In the genomic region with DNA sequence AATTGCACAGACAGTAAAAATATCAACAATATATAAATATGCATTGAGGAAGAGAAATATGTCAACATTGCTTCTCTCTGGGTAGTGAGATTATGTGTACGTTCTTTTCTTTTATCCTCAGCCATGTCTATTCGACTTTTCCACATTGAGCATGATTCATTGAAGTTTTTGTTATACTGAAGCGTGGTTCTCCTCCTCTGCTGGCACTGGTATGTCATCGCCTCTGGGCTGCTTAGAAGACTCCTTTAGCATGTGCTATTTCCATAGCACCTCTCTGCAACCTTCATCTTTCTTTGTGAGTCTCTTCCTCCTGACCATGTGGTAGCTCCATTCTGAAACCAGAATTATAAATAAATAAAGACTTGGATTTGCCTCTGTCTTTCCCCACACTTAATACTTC, we compare ENCODE assay signal across 21 cellular contexts.
DNase-seq lines count a peak whose midpoint lies in the region; ATAC-seq lines count a peak whose summit lies in the region.
"Had no signal": no experiment of that assay in that cellular context is flagged by ENCODE, and none has a peak within 500 bp of the region (broad histone marks: within the 10 kb centered on the region; RNA-seq: fewer than 3 reads in every experiment).

No MANE protein-coding gene starts in this region.

- H2BK120ac ChIP-seq in mesenchymal stem cell (ENCODE audit: low read depth, low read length) = no peak overlapping the region

- no peaks in the 10 kb centered on the region for H3K27me3 Mint-ChIP-seq in activated T-helper 17 cell treated with anti-CD3 and anti-CD28 coated beads, Interleukin-2, amount 50 U/mL, for 72 hours
- H3K27me3 Mint-ChIP-seq: central memory CD8-positive, alpha-beta T cell; naive thymus-derived CD8-positive, alpha-beta T cell had no signal

- ATAC-seq in activated T-helper 17 cell treated with anti-CD3 and anti-CD28 coated beads, Interleukin-2, amount 50 U/mL, for 72 hours (replicated peaks) = peak; percentile 23
- no peak for ATAC-seq in HG02981 (IDR thresholded peaks at IDR 0.05; ENCODE audit: unreplicated experiment)
- ATAC-seq: activated CD4-positive, CD25-positive, alpha-beta regulatory T cell treated with anti-CD3 and anti-CD28 coated beads, Interleukin-2, amount 50 U/mL, for 24 hours; heart left ventricle; left colon; naive thymus-derived CD8-positive, alpha-beta T cell; pancreas; right cardiac atrium had no signal

- H3K14ac ChIP-seq in mesenchymal stem cell (ENCODE audit: low read length in 2 of 2) = no peak overlapping the region

- no peaks in the 10 kb centered on the region for H3K79me1 ChIP-seq in mesenchymal stem cell (replicated peaks; ENCODE audit: low read length, poor library complexity, severe bottlenecking)

- peak overlapping the region; percentile 64 for H2AK5ac ChIP-seq in mesenchymal stem cell (ENCODE audit: low read length, severe bottlenecking)

- no peak overlapping the region for H3K23ac ChIP-seq in mesenchymal stem cell (ENCODE audit: low read length in 2 of 2)

- H3K4me2 ChIP-seq in mesenchymal stem cell (ENCODE audit: low read length, poor library complexity, severe bottlenecking) = no peak overlapping the region

- H3K27ac Mint-ChIP-seq in activated T-helper 17 cell treated with anti-CD3 and anti-CD28 coated beads, Interleukin-2, amount 50 U/mL, for 72 hours = no peak overlapping the region

- no peak overlapping the region for H4K91ac ChIP-seq in mesenchymal stem cell (ENCODE audit: low read length)

- H3K4me1 ChIP-seq in mesenchymal stem cell (ENCODE audit: control insufficient read depth, insufficient read depth, low read depth, low read length) (peaks cover 8% of the 10 kb centered on the region), HAP-1 (no peaks in the 10 kb centered on the region)
- H3K4me1 ChIP-seq: pancreas had no signal

- no peak overlapping the region for H3K4ac ChIP-seq in mesenchymal stem cell (ENCODE audit: low read depth in 1 of 2, low read length in 2 of 2)

- no peaks in the 10 kb centered on the region for H3K36me3 Mint-ChIP-seq in activated T-helper 17 cell treated with anti-CD3 and anti-CD28 coated beads, Interleukin-2, amount 50 U/mL, for 72 hours (ENCODE audit: low read depth)
- H3K36me3 Mint-ChIP-seq: CD8-positive, alpha-beta memory T cell had no signal

- no peak overlapping the region for H2BK12ac ChIP-seq in mesenchymal stem cell (ENCODE audit: low read length in 2 of 2)

- no peak overlapping the region for H4K8ac ChIP-seq in mesenchymal stem cell (ENCODE audit: low read length)

- WGBS in mesenchymal stem cell = 87% methylated on average over 4 of the region's 4 CpGs

- no peak overlapping the region for H3K9ac ChIP-seq in mesenchymal stem cell (ENCODE audit: low read length)

- intact Hi-C loops in posterior vena cava (cut with DNase I) = no loop called here

- H3K36me3 ChIP-seq in mesenchymal stem cell (ENCODE audit: control insufficient read depth in 1 of 2, insufficient read depth in 2 of 2, low read depth in 1 of 2, low read length in 2 of 2) (no peaks in the 10 kb centered on the region), HAP-1 (replicated peaks) (no peaks in the 10 kb centered on the region)
- H3K36me3 ChIP-seq: heart left ventricle, pancreas, suprapubic skin had no signal

- H3K4me1 Mint-ChIP-seq in activated T-helper 17 cell treated with anti-CD3 and anti-CD28 coated beads, Interleukin-2, amount 50 U/mL, for 72 hours = peaks cover 49% of the 10 kb centered on the region

- H2BK15ac ChIP-seq in mesenchymal stem cell (ENCODE audit: low read depth, poor library complexity, severe bottlenecking) = no peak overlapping the region

- H3K18ac ChIP-seq in mesenchymal stem cell (ENCODE audit: low read depth in 1 of 2, low read length in 2 of 2) = no peak overlapping the region

- in situ Hi-C loops in HAP-1 (cut with MboI; ENCODE audit: low sequenced_read_pairs) = no loop called here

- H2AFZ ChIP-seq in mesenchymal stem cell (ENCODE audit: low read depth, low read length) = no peak overlapping the region

- H3K9me3 ChIP-seq in mesenchymal stem cell (ENCODE audit: control insufficient read depth, low read length) (no peaks in the 10 kb centered on the region), HAP-1 (peaks cover 2% of the 10 kb centered on the region; the same call in 1 of the 2 replicates)
- H3K9me3 ChIP-seq: pancreas, suprapubic skin had no signal

- no peaks in the 10 kb centered on the region for H3K27me3 ChIP-seq in mesenchymal stem cell (ENCODE audit: control insufficient read depth in 1 of 2, insufficient read depth in 1 of 2, low read length in 2 of 2)
- H3K27me3 ChIP-seq in HAP-1 (ENCODE audit: low read depth) = peaks cover 22% of the 10 kb centered on the region
- H3K27me3 ChIP-seq: heart left ventricle, pancreas, suprapubic skin had no signal

- DNase-seq in AG08395 (ENCODE audit: low spot score) = peak; percentile 12
- DNase-seq in EH (ENCODE audit: low read depth) = peak; percentile 40
- DNase-seq in mesenchymal stem cell = peak; percentile 63
- DNase-seq in posterior vena cava (ENCODE audit: low spot score) = no peak
- no peak for DNase-seq in HAP-1 (ENCODE audit: low spot score in 2 of 2)
- DNase-seq: aorta; CD8-positive, alpha-beta memory T cell; heart left ventricle; Karpas-422; left colon; naive thymus-derived CD8-positive, alpha-beta T cell; NCI-H1694 treated with DMSO at 0.1 percent for 48 hours; pancreas; right cardiac atrium; stimulated activated CD8-positive, alpha-beta memory T cell treated with anti-CD3 and anti-CD28 coated beads, Interleukin-4, amount 100 ng/mL, for 48 hours; T1000 had no signal

- no peak overlapping the region for H3K4me3 ChIP-seq in mesenchymal stem cell (ENCODE audit: insufficient read depth in 1 of 2, low read depth in 1 of 2, low read length in 2 of 2)
- H3K4me3 ChIP-seq in HAP-1 = no peak overlapping the region
- H3K4me3 ChIP-seq: heart left ventricle, pancreas, suprapubic skin had no signal

- peak overlapping the region; percentile 77 for H3K4me3 Mint-ChIP-seq in activated T-helper 17 cell treated with anti-CD3 and anti-CD28 coated beads, Interleukin-2, amount 50 U/mL, for 72 hours
- H3K4me3 Mint-ChIP-seq: CD8-positive, alpha-beta memory T cell; central memory CD8-positive, alpha-beta T cell had no signal

- no peak overlapping the region for H2BK5ac ChIP-seq in mesenchymal stem cell (ENCODE audit: low read depth, low read length, poor library complexity, severe bottlenecking)

- peak overlapping the region; percentile 59 for H3K27ac ChIP-seq in mesenchymal stem cell (ENCODE audit: low read length, poor library complexity, severe bottlenecking)
- H3K27ac ChIP-seq: heart left ventricle, pancreas, suprapubic skin had no signal

- H3K9me3 Mint-ChIP-seq in activated T-helper 17 cell treated with anti-CD3 and anti-CD28 coated beads, Interleukin-2, amount 50 U/mL, for 72 hours = no peaks in the 10 kb centered on the region
- H3K9me3 Mint-ChIP-seq: CD8-positive, alpha-beta memory T cell; central memory CD8-positive, alpha-beta T cell had no signal

Comparison
In these comparisons a context has a peak if more than half of its experiments do, and no peak if none do; other contexts are left out.
1. DNase-seq: peak in AG08395 (single experiment), EH (single experiment) and mesenchymal stem cell (single experiment); none in posterior vena cava (single experiment) and HAP-1 (0 of 2).